Comparison of ENCODE assay signal across 1 cellular context in the genomic region with DNA sequence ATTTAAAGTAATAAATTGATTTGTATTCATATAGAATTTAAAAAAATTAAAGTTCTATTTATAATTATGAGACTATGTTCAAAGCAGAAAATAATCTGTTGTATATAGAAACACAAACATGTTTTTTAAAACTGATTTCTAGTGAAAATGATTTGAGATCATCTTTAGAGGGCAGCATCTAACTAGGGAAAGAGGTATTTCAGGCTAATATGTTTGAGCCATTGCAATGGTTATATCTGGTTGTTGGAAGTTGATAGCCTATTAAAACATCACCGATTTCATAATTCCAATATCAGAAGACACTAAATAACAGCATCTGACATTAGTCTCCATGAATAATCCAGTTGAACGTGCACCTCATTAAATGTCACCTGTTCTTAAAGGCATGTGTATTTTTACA.
TF ChIP-seq lines count a peak whose summit lies in the region.

No MANE protein-coding gene starts in this region.

TF ChIP-seq in HCT116, 20 proteins besides CTCF, POLR2A, EP300 and RAD21 (continued from another document):
- TF ChIP-seq, protein P1, sequence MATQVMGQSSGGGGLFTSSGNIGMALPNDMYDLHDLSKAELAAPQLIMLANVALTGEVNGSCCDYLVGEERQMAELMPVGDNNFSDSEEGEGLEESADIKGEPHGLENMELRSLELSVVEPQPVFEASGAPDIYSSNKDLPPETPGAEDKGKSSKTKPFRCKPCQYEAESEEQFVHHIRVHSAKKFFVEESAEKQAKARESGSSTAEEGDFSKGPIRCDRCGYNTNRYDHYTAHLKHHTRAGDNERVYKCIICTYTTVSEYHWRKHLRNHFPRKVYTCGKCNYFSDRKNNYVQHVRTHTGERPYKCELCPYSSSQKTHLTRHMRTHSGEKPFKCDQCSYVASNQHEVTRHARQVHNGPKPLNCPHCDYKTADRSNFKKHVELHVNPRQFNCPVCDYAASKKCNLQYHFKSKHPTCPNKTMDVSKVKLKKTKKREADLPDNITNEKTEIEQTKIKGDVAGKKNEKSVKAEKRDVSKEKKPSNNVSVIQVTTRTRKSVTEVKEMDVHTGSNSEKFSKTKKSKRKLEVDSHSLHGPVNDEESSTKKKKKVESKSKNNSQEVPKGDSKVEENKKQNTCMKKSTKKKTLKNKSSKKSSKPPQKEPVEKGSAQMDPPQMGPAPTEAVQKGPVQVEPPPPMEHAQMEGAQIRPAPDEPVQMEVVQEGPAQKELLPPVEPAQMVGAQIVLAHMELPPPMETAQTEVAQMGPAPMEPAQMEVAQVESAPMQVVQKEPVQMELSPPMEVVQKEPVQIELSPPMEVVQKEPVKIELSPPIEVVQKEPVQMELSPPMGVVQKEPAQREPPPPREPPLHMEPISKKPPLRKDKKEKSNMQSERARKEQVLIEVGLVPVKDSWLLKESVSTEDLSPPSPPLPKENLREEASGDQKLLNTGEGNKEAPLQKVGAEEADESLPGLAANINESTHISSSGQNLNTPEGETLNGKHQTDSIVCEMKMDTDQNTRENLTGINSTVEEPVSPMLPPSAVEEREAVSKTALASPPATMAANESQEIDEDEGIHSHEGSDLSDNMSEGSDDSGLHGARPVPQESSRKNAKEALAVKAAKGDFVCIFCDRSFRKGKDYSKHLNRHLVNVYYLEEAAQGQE (IDR thresholded peaks at IDR 0.05; ENCODE audit: low read depth) = no peak
- TF ChIP-seq EGR1 (IDR thresholded peaks at IDR 0.05; ENCODE audit: low read depth) = no peak
